ENCODE assay signal across 13 cellular contexts in the genomic region with DNA sequence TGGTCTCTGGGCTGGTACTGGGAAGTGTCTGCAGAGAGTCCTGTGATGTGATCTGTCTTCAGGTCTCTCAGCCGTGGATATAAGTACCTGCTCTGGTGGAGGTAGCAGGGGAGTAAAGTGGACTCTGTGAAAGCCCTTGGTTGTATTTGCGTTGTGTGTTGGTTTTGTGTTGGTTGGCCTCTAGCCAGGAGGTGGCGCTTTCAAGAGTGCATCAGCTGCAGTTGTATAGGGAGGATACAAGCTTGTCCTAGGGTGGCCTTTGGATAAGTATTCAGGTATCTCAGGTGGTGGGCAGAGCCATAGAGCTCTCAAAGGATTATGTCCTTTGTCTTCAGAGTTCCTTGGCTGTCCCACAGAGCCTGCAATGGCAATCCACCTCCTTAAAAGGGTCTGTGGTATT.
A peak's percentile ranks its signal among the peaks of the same experiment; 100 is the strongest.
DNase-seq lines count a peak whose midpoint lies in the region; ATAC-seq and TF ChIP-seq lines count a peak whose summit lies in the region.
"Had no signal": no experiment of that assay in that cellular context is flagged by ENCODE, and none has a peak within 500 bp of the region (broad histone marks: within the 10 kb centered on the region; RNA-seq: fewer than 3 reads in every experiment).

No MANE protein-coding gene starts in this region.

- no peaks in the 10 kb centered on the region for H3K4me1 ChIP-seq in upper lobe of right lung
- H3K4me1 ChIP-seq: SJSA1 had no signal

- H3K4me3 ChIP-seq in NB4 (ENCODE audit: low read depth, low read length) (no peak overlapping the region), upper lobe of right lung (no peak overlapping the region)
- H3K4me3 ChIP-seq: SJSA1 had no signal

- TF ChIP-seq POLR2A in NB4 (IDR thresholded peaks at IDR 0.05; ENCODE audit: extremely low read depth, insufficient read length), result no peak

- ATAC-seq in upper lobe of right lung, result no peak

- H3K27ac ChIP-seq in upper lobe of right lung, result no peak overlapping the region
- H3K27ac ChIP-seq: SJSA1 had no signal

- intact Hi-C loops in upper lobe of right lung (cut with DNase I), result no loop called here

- no peaks in the 10 kb centered on the region for H3K36me3 ChIP-seq in upper lobe of right lung
- H3K36me3 ChIP-seq: SJSA1 had no signal

- H3K9me3 ChIP-seq in upper lobe of right lung, result no peaks in the 10 kb centered on the region
- H3K9me3 ChIP-seq: SJSA1 had no signal

- peak; percentile 24 for TF ChIP-seq CTCF in NB4 (IDR thresholded peaks at IDR 0.05; ENCODE audit: low read depth, low read length)
- TF ChIP-seq CTCF in upper lobe of right lung (IDR thresholded peaks at IDR 0.05), result no peak

- H3K27me3 ChIP-seq in upper lobe of right lung, result no peaks in the 10 kb centered on the region
- H3K27me3 ChIP-seq: SJSA1 had no signal

- DNase-seq in NCI-H524 treated with DMSO at 0.1 percent for 48 hours (lab: John Stamatoyannopoulos, UW) (peak; percentile 2), NCI-H524 (lab: John Stamatoyannopoulos, UW) (no peak), COLO668 (lab: John Stamatoyannopoulos, UW; ENCODE audit: unreplicated experiment) (peak; percentile 11), NB4 (ENCODE audit: low read depth) (peak; percentile 2), dermis blood vessel endothelial cell (peak; percentile 1), epidermal melanocyte (ENCODE audit: insufficient read length, low spot score) (no peak), DMS79 (lab: John Stamatoyannopoulos, UW) (no peak), upper lobe of right lung (no peak)
- DNase-seq: activated CD8-positive, alpha-beta memory T cell treated with anti-CD3 and anti-CD28 coated beads, Interleukin-2, amount 50 U/mL, for 4 hours; cerebellar nuclear complex; H7; NCI-H1694 had no signal

Comparison
In these comparisons a context has a peak if more than half of its experiments do, and no peak if none do; other contexts are left out.
1. DNase-seq: peak in NCI-H524 treated with DMSO at 0.1 percent for 48 hours (single experiment), COLO668 (single experiment), NB4 (single experiment) and dermis blood vessel endothelial cell (single experiment); none in NCI-H524 (0 of 2), epidermal melanocyte (single experiment), DMS79 (single experiment) and upper lobe of right lung (single experiment).